ENCODE assay signal across 8 cellular contexts in the genomic region with DNA sequence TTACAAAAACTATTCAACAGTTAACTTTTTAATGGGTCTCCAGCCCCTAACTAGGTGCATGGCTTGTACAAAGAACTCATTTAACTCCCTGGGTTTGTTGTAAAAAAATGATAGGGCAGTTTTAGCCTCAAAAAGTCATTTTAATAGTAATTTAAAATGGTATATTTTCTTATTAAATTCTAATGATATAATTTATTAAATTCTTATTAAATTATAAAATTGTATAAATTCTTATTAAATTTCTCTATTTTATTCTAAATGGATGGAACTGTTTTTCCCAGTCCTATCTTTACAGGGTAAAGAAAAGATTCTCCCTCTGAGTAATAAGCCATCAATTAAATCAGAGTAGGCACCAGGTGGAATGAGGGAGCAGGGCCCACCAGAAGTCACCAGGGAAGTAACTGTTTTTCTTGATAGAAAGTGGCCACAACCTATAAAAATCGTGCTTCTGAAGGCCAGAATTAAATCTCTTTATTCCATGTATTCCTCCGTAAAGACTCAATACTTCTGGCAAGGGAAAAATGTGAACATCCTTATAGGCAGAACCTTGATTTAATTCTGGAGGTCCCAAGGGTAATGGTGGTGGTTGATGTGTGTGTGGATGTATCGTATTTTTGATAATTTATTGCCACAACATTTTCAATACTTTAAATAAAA. TPM values are rescaled to one million over a fixed set of nuclear protein-coding genes. Genes with fewer than 3 reads are reported as not detected.
DNase-seq lines count a peak whose midpoint lies in the region; ATAC-seq and TF ChIP-seq lines count a peak whose summit lies in the region.

No MANE protein-coding gene starts in this region.

- no peak for ATAC-seq in left cardiac atrium
- ATAC-seq in activated naive CD8-positive, alpha-beta T cell treated with anti-CD3 and anti-CD28 coated beads, Interleukin-2, amount 50 U/mL, for 24 hours = no peak
- ATAC-seq in GM18867 (IDR thresholded peaks at IDR 0.05; ENCODE audit: unreplicated experiment) = no peak

- no peaks in the 10 kb centered on the region for H3K27me3 ChIP-seq in right atrium auricular region

- TF ChIP-seq CTCF in right atrium auricular region (IDR thresholded peaks at IDR 0.05) = no peak

- H3K4me3 Mint-ChIP-seq in activated naive CD8-positive, alpha-beta T cell treated with anti-CD3 and anti-CD28 coated beads, Interleukin-2, amount 50 U/mL, for 24 hours = peak overlapping the region; percentile 91

- H3K36me3 Mint-ChIP-seq in activated naive CD8-positive, alpha-beta T cell treated with anti-CD3 and anti-CD28 coated beads, Interleukin-2, amount 50 U/mL, for 24 hours (ENCODE audit: low read depth) = peaks cover 2% of the 10 kb centered on the region

- no peak for DNase-seq in right atrium auricular region (ENCODE audit: low spot score)
- DNase-seq in left cardiac atrium = no peak
- DNase-seq in activated naive CD8-positive, alpha-beta T cell treated with anti-CD3 and anti-CD28 coated beads, Interleukin-2, amount 50 U/mL, for 24 hours = no peak
- peak; percentile 29 for DNase-seq in medulla oblongata (ENCODE audit: extremely low spot score)
- DNase-seq in globus pallidus (ENCODE audit: low spot score) = no peak
- DNase-seq in activated effector memory CD4-positive, alpha-beta T cell treated with Interleukin-2 at 50 U/mL for 16 hours = no peak
- DNase-seq in stimulated activated naive CD4-positive, alpha-beta T cell treated with Interleukin-2 at 50 U/mL for 16 hours (lab: John Stamatoyannopoulos, UW) = no peak

- peaks cover 44% of the 10 kb centered on the region for H3K4me1 Mint-ChIP-seq in activated naive CD8-positive, alpha-beta T cell treated with anti-CD3 and anti-CD28 coated beads, Interleukin-2, amount 50 U/mL, for 24 hours

- no peaks in the 10 kb centered on the region for H3K27me3 Mint-ChIP-seq in activated naive CD8-positive, alpha-beta T cell treated with anti-CD3 and anti-CD28 coated beads, Interleukin-2, amount 50 U/mL, for 24 hours

- H3K9me3 Mint-ChIP-seq in activated naive CD8-positive, alpha-beta T cell treated with anti-CD3 and anti-CD28 coated beads, Interleukin-2, amount 50 U/mL, for 24 hours = no peaks in the 10 kb centered on the region

- H3K27ac ChIP-seq in right atrium auricular region = peak overlapping the region; percentile 93 to 95

- no peak overlapping the region for H3K27ac Mint-ChIP-seq in activated naive CD8-positive, alpha-beta T cell treated with anti-CD3 and anti-CD28 coated beads, Interleukin-2, amount 50 U/mL, for 24 hours

- peaks cover 0 to 35% of the 10 kb centered on the region in 2 donors for H3K4me1 ChIP-seq in right atrium auricular region

- no peaks in the 10 kb centered on the region for H3K36me3 ChIP-seq in right atrium auricular region

- peak overlapping the region; percentile 47 to 62 for H3K4me3 ChIP-seq in right atrium auricular region

- no peaks in the 10 kb centered on the region for H3K9me3 ChIP-seq in right atrium auricular region

- intact Hi-C loops in left cardiac atrium (cut with DNase I) = loop anchor here in 1 of 2 donors (2.0 kb wide), 1 partner anchor 27 kb away; the partner anchor contains the start of genes PJVK and PRKRA

RNA-seq across cellular contexts. Expression of gene FKBP7, which starts 0.8 kb away (rescaled TPM):
- 10 to 100 TPM; 10.8 to 13.4 TPM for total RNA-seq in right atrium auricular region
- total RNA-seq in left cardiac atrium = 10 to 100 TPM; 12.7 to 13.5 TPM

RNA-seq across cellular contexts. Expression of gene PLEKHA3, which starts 2.7 kb away (rescaled TPM):
- total RNA-seq in right atrium auricular region (10 to 100 TPM; 11.1 to 12.1 TPM), left cardiac atrium (10 to 100 TPM; 34.0 to 54.1 TPM)

RNA-seq across cellular contexts. Expression of gene PJVK, which starts 26.4 kb away (rescaled TPM):
- total RNA-seq in right atrium auricular region = 1 to 10 TPM in 1 of 2 donors, under 1 TPM in 1; 0.59 to 2.4 TPM
- 1 to 10 TPM; 1.2 to 1.4 TPM for total RNA-seq in left cardiac atrium

RNA-seq across cellular contexts. Expression of gene PRKRA, which starts 26.6 kb away (rescaled TPM):
- total RNA-seq in right atrium auricular region (10 to 100 TPM; 41.4 to 47.1 TPM), left cardiac atrium (10 to 100 TPM; 32.1 to 44.3 TPM)
